In genomic region chr4:154186888-154187287, GRCh38 we compare ENCODE assay signal across 27 cellular contexts.
A peak's percentile ranks its signal among the peaks of the same experiment; 100 is the strongest.
DNase-seq lines count a peak whose midpoint lies in the region; TF ChIP-seq lines count a peak whose summit lies in the region.
"Had no signal": no experiment of that assay in that cellular context is flagged by ENCODE, and none has a peak within 500 bp of the region (broad histone marks: within the 10 kb centered on the region; RNA-seq: fewer than 3 reads in every experiment).

No MANE protein-coding gene starts in this region.

- TF ChIP-seq CTCF in esophagus muscularis mucosa (IDR thresholded peaks at IDR 0.05) (no peak), left ventricle myocardium inferior (IDR thresholded peaks at IDR 0.05; ENCODE audit: borderline replicate concordance) (no peak)

- no peak for TF ChIP-seq EP300 in esophagus muscularis mucosa (IDR thresholded peaks at IDR 0.05)

- H3K4me3 ChIP-seq in esophagus muscularis mucosa (no peak overlapping the region), left ventricle myocardium inferior (no peak overlapping the region)
- H3K4me3 ChIP-seq: A549; BLaER1; BLaER1 treated with 17β-estradiol and CSF1 and Interleukin-3, amounts not matched to agents 10 nM and 100 nM had no signal

- H3K27ac ChIP-seq in esophagus muscularis mucosa (replicated peaks in 1 of 4) (no peak overlapping the region), left ventricle myocardium inferior (replicated peaks) (no peak overlapping the region)
- H3K27ac ChIP-seq: 22Rv1; A549; BLaER1; BLaER1 treated with 17β-estradiol and CSF1 and Interleukin-3, amounts not matched to agents 10 nM and 100 nM; C4-2B had no signal

- H3K9me3 ChIP-seq in esophagus muscularis mucosa = no peaks in the 10 kb centered on the region
- H3K9me3 ChIP-seq in left ventricle myocardium inferior (replicated peaks) = no peaks in the 10 kb centered on the region
- H3K9me3 ChIP-seq: A549; BE2C; BLaER1; BLaER1 treated with 17β-estradiol and CSF1 and Interleukin-3, amounts not matched to agents 10 nM and 100 nM; Caco-2 had no signal

- no peaks in the 10 kb centered on the region for H3K27me3 ChIP-seq in esophagus muscularis mucosa
- H3K27me3 ChIP-seq in left ventricle myocardium inferior (ENCODE audit: low read depth) = no peaks in the 10 kb centered on the region
- H3K27me3 ChIP-seq: BE2C; BLaER1; BLaER1 treated with 17β-estradiol and CSF1 and Interleukin-3, amounts not matched to agents 10 nM and 100 nM had no signal

- H3K4me1 ChIP-seq in esophagus muscularis mucosa (no peaks in the 10 kb centered on the region), left ventricle myocardium inferior (no peaks in the 10 kb centered on the region)
- H3K4me1 ChIP-seq: A549, BE2C, BLaER1, Caco-2 had no signal

- WGBS in esophagus muscularis mucosa = 91% methylated on average over 3 of the region's 3 CpGs

- peak; percentile 78 for DNase-seq in esophagus muscularis mucosa (ENCODE audit: extremely low spot score)
- DNase-seq in left ventricle myocardium inferior = no peak
- DNase-seq: 8988T; ACHN; AML-193; BE2C; C1 segment of cervical spinal cord; Caco-2; Calu3; CD4-positive, alpha-beta memory T cell; CD4-positive, alpha-beta T cell; CD4-positive, CD25-positive, alpha-beta regulatory T cell; CD8-positive, alpha-beta memory T cell; CD8-positive, alpha-beta T cell; COR-L47; DMS 273 treated with DMSO at 0.1 percent for 48 hours; DMS153; DMS53; DMS79; DMS79 treated with DMSO at 0.1 percent for 48 hours; DND-41; EL had no signal

- TF ChIP-seq POLR2A in esophagus muscularis mucosa (IDR thresholded peaks at IDR 0.05; ENCODE audit: low read depth) = no peak

- H3K36me3 ChIP-seq in esophagus muscularis mucosa = no peaks in the 10 kb centered on the region
- no peaks in the 10 kb centered on the region for H3K36me3 ChIP-seq in left ventricle myocardium inferior
- H3K36me3 ChIP-seq: BE2C; BLaER1; BLaER1 treated with 17β-estradiol and CSF1 and Interleukin-3, amounts not matched to agents 10 nM and 100 nM had no signal

- intact Hi-C loops in esophagus muscularis mucosa (cut with DNase I) = no loop called here
- intact Hi-C loops in left ventricle myocardium inferior (cut with micrococcal nuclease) = no loop called here
